ENCODE assay signal across 20 cellular contexts in the genomic region with DNA sequence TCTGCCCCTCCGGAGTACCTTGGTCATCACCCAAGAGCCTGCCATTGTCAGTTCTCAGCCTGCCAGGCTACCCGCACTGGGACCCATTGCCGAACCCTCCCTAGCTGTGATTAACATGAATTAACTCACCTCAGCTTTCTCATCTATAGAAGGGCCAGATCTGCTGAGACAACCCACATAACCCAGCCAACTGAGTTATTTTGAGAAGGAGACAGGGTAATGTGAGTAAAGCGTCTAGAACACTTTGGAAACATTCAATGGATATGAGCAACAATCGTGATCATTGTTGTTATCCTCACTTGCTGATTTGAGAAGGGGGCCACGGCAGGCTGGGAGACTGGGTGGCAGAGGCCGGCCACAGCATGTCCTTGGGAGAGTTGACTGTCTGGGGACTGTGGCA.
"Had no signal": no experiment of that assay in that cellular context is flagged by ENCODE, and none has a peak within 500 bp of the region (broad histone marks: within the 10 kb centered on the region; RNA-seq: fewer than 3 reads in every experiment).

No MANE protein-coding gene starts in this region.

- H3K36me3 ChIP-seq: adrenal gland, right atrium auricular region had no signal

- H3K27ac Mint-ChIP-seq: activated naive CD4-positive, alpha-beta T cell treated with anti-CD3 and anti-CD28 coated beads, Interleukin-2, amount 50 U/mL, for 72 hours; natural killer cell; stimulated activated effector memory CD8-positive, alpha-beta T cell treated with anti-CD3 and anti-CD28 coated beads, Interleukin-12 subunit alpha, Interleukin-12 subunit beta, amount 100 ng/mL, for 72 hours; T-helper 17 cell had no signal

- H3K9me3 ChIP-seq: adrenal gland, right atrium auricular region, testis had no signal

- H3K4me3 Mint-ChIP-seq: natural killer cell; stimulated activated effector memory CD8-positive, alpha-beta T cell treated with anti-CD3 and anti-CD28 coated beads, Interleukin-12 subunit alpha, Interleukin-12 subunit beta, amount 100 ng/mL, for 72 hours; T-helper 17 cell had no signal

- FAIRE-seq: islet of Langerhans, small intestine had no signal

- H3K36me3 Mint-ChIP-seq: activated naive CD4-positive, alpha-beta T cell treated with anti-CD3 and anti-CD28 coated beads, Interleukin-2, amount 50 U/mL, for 72 hours; natural killer cell; stimulated activated effector memory CD8-positive, alpha-beta T cell treated with anti-CD3 and anti-CD28 coated beads, Interleukin-12 subunit alpha, Interleukin-12 subunit beta, amount 100 ng/mL, for 72 hours had no signal

- H3K9me3 Mint-ChIP-seq: activated naive CD4-positive, alpha-beta T cell treated with anti-CD3 and anti-CD28 coated beads, Interleukin-2, amount 50 U/mL, for 72 hours; natural killer cell; stimulated activated effector memory CD8-positive, alpha-beta T cell treated with anti-CD3 and anti-CD28 coated beads, Interleukin-12 subunit alpha, Interleukin-12 subunit beta, amount 100 ng/mL, for 72 hours had no signal

- H3K27me3 ChIP-seq: adrenal gland, foreskin keratinocyte, right atrium auricular region, testis had no signal

- DNase-seq: activated CD4-positive, alpha-beta T cell treated with anti-CD3 and anti-CD28 coated beads for 1 hour; activated CD4-positive, alpha-beta T cell treated with anti-CD3 and anti-CD28 coated beads, Interleukin-2, amount 50 U/mL, for 4 hours; activated gamma-delta T cell; adrenal gland; dorsolateral prefrontal cortex; foreskin keratinocyte; glutamatergic neuron; hippocampal formation; left cardiac atrium; mesendoderm; natural killer cell; occipital lobe; small intestine; stimulated activated CD4-positive, alpha-beta T cell treated with anti-CD3 and anti-CD28 coated beads, Interleukin-4, amount 100 ng/mL, for 24 hours; T-helper 17 cell; testis had no signal

- H3K4me1 Mint-ChIP-seq: natural killer cell; stimulated activated effector memory CD8-positive, alpha-beta T cell treated with anti-CD3 and anti-CD28 coated beads, Interleukin-12 subunit alpha, Interleukin-12 subunit beta, amount 100 ng/mL, for 72 hours; T-helper 17 cell had no signal

- ATAC-seq: activated naive CD4-positive, alpha-beta T cell treated with anti-CD3 and anti-CD28 coated beads, Interleukin-2, amount 50 U/mL, for 72 hours; foreskin keratinocyte; left cardiac atrium; natural killer cell; stimulated activated effector memory CD8-positive, alpha-beta T cell treated with anti-CD3 and anti-CD28 coated beads, Interleukin-12 subunit alpha, Interleukin-12 subunit beta, amount 100 ng/mL, for 72 hours; T-helper 17 cell had no signal

- H3K4me3 ChIP-seq: adrenal gland, dorsolateral prefrontal cortex, right atrium auricular region, testis had no signal
